In genomic region chr4:163473130-163473529, GRCh38 we compare ENCODE assay signal across 2 cellular contexts.
TF ChIP-seq lines count a peak whose summit lies in the region.

No MANE protein-coding gene starts in this region.

TF ChIP-seq in IMR-90, 13 proteins besides CTCF, POLR2A, EP300 and RAD21:
- no peak for TF ChIP-seq RCOR1 (IDR thresholded peaks at IDR 0.05; ENCODE audit: insufficient replicate concordance, low read length)
- no peak for TF ChIP-seq NFE2L2 (IDR thresholded peaks at IDR 0.05; ENCODE audit: low read depth, low read length)
- no peak for TF ChIP-seq MXI1 (IDR thresholded peaks at IDR 0.05; ENCODE audit: borderline replicate concordance, low read depth, low read length)
- no peak for TF ChIP-seq CEBPB (IDR thresholded peaks at IDR 0.05; ENCODE audit: low read depth, low read length)
- no peak for TF ChIP-seq MAZ (IDR thresholded peaks at IDR 0.05; ENCODE audit: borderline replicate concordance, low read depth, low read length)
- TF ChIP-seq BHLHE40 (IDR thresholded peaks at IDR 0.05; ENCODE audit: low read depth, low read length) = no peak
- TF ChIP-seq CHD1 (IDR thresholded peaks at IDR 0.05; ENCODE audit: low read depth, low read length) = no peak
- TF ChIP-seq FOS (IDR thresholded peaks at IDR 0.05; ENCODE audit: low read depth, low read length) = no peak
TF ChIP-seq in IMR-90: peak in this region for 0.

TF ChIP-seq in H1, 55 proteins besides CTCF, POLR2A, EP300 and RAD21:
- TF ChIP-seq JUND (IDR thresholded peaks at IDR 0.05; ENCODE audit: low read length) = no peak
- no peak for TF ChIP-seq TAF7 (optimal IDR thresholded peaks at IDR 0.05; ENCODE audit: borderline replicate concordance, low read depth, low read length)
- no peak for TF ChIP-seq NRF1 (IDR thresholded peaks at IDR 0.05; ENCODE audit: low read depth, low read length)
- no peak for TF ChIP-seq FOSL1 (IDR thresholded peaks at IDR 0.05; ENCODE audit: insufficient read depth, low read depth, low read length)
- no peak for TF ChIP-seq EZH2 (IDR thresholded peaks at IDR 0.05; ENCODE audit: low read depth, low read length, severe bottlenecking)
- no peak for TF ChIP-seq SAP30 (IDR thresholded peaks at IDR 0.05; ENCODE audit: insufficient read depth, insufficient replicate concordance, low read length)
- TF ChIP-seq BACH1 (IDR thresholded peaks at IDR 0.05; ENCODE audit: low read length) = no peak
- no peak for TF ChIP-seq CREB1 (IDR thresholded peaks at IDR 0.05)
- no peak for TF ChIP-seq TAF1 (IDR thresholded peaks at IDR 0.05; ENCODE audit: low read depth, low read length)
- TF ChIP-seq CEBPB (IDR thresholded peaks at IDR 0.05; ENCODE audit: low read depth, low read length) = no peak
- TF ChIP-seq ASH2L (IDR thresholded peaks at IDR 0.05; ENCODE audit: low read length) = no peak
- TF ChIP-seq TCF12 (IDR thresholded peaks at IDR 0.05; ENCODE audit: low read depth, low read length) = no peak
- no peak for TF ChIP-seq MAX (IDR thresholded peaks at IDR 0.05)
- TF ChIP-seq SUZ12 (IDR thresholded peaks at IDR 0.05; ENCODE audit: low read length) = no peak
